In the genomic region with DNA sequence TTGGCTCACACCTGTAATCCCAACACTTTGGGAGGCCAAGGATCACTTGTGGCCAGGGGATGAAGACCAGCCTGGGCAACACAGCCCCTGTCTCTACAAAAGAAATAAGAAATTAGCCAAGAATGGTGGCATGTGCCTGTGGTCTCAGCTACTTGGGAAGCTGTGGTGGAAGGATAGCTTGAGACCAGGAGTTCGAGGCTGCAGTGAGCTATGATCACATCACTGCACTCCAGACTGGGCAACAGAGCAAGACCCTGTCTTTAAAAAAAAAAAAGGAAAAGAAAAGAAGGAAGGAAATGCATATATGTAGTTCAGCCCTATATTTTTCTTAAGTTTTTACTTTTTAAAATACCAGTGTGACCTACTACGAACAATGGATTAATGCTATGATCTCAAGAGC, we compare ENCODE assay signal across 34 cellular contexts. TPM values are rescaled to one million over a fixed set of nuclear protein-coding genes. Genes with fewer than 3 reads are reported as not detected.
"Had no signal": no experiment of that assay in that cellular context is flagged by ENCODE, and none has a peak within 500 bp of the region (broad histone marks: within the 10 kb centered on the region; RNA-seq: fewer than 3 reads in every experiment).

No MANE protein-coding gene starts in this region.

- H3K27ac ChIP-seq: Peyer's patch, WERI-Rb-1 had no signal

- H3K27ac Mint-ChIP-seq: activated CD4-positive, alpha-beta T cell treated with anti-CD3 and anti-CD28 coated beads, Interleukin-2, amount 10 ng/mL, durations not matched to agents 24 days and 14 days; activated CD8-positive, alpha-beta T cell treated with anti-CD3 and anti-CD28 coated beads for 36 hours; activated naive CD4-positive, alpha-beta T cell treated with anti-CD3 and anti-CD28 coated beads, Interleukin-2, amount 10 ng/mL, durations not matched to agents 7 days and 5 days; activated naive CD8-positive, alpha-beta T cell; activated naive CD8-positive, alpha-beta T cell treated with anti-CD3 and anti-CD28 coated beads, Interleukin-2, amount 50 U/mL, for 24 hours; activated T-cell treated with anti-CD3 and anti-CD28 coated beads, Interleukin-2, amount 50 U/mL, for 24 hours; brain had no signal

- DNase-seq: activated CD4-positive, alpha-beta T cell treated with anti-CD3 and anti-CD28 coated beads, Interleukin-2, amount 10 ng/mL, durations not matched to agents 24 days and 14 days; activated CD4-positive, alpha-beta T cell treated with anti-CD3 and anti-CD28 coated beads, Interleukin-2, amount 50 U/mL, for 4 hours; activated CD8-positive, alpha-beta T cell treated with anti-CD3 and anti-CD28 coated beads for 36 hours; activated effector memory CD4-positive, alpha-beta T cell treated with Interleukin-2 at 50 U/mL for 16 hours; activated naive CD4-positive, alpha-beta T cell treated with anti-CD3 and anti-CD28 coated beads, Interleukin-2, amount 10 ng/mL, durations not matched to agents 7 days and 5 days; activated naive CD8-positive, alpha-beta T cell treated with anti-CD3 and anti-CD28 coated beads, Interleukin-2, amount 50 U/mL, for 24 hours; activated T-cell treated with anti-CD3 and anti-CD28 coated beads, Interleukin-2, amount 50 U/mL, for 24 hours; anterior cingulate cortex; caudate nucleus; cerebellar nuclear complex; Kasumi-1; MG63; NCI-H1048; NCI-H1105 treated with DMSO at 0.1 percent for 48 hours; NCI-H1436; NCI-H1694; NCI-H1930; NCI-H2081 treated with DMSO at 0.1 percent for 48 hours; NCI-H345; NCI-H524 treated with DMSO at 0.1 percent for 48 hours; Peyer's patch; RPMI8226; SIG-M5; T1000; WERI-Rb-1 had no signal

- H3K36me3 Mint-ChIP-seq: activated naive CD4-positive, alpha-beta T cell treated with anti-CD3 and anti-CD28 coated beads, Interleukin-2, amount 10 ng/mL, durations not matched to agents 7 days and 5 days; activated naive CD8-positive, alpha-beta T cell had no signal

- H3K4me3 ChIP-seq: MG63, Peyer's patch had no signal

- H3K9me3 ChIP-seq: MG63, Peyer's patch had no signal

- H3K27me3 Mint-ChIP-seq: activated CD8-positive, alpha-beta T cell treated with anti-CD3 and anti-CD28 coated beads for 36 hours; activated naive CD4-positive, alpha-beta T cell treated with anti-CD3 and anti-CD28 coated beads, Interleukin-2, amount 10 ng/mL, durations not matched to agents 7 days and 5 days; activated naive CD8-positive, alpha-beta T cell; activated naive CD8-positive, alpha-beta T cell treated with anti-CD3 and anti-CD28 coated beads, Interleukin-2, amount 50 U/mL, for 24 hours; activated T-cell treated with anti-CD3 and anti-CD28 coated beads, Interleukin-2, amount 50 U/mL, for 24 hours; brain had no signal

- H3K4me1 Mint-ChIP-seq: activated CD4-positive, alpha-beta T cell treated with anti-CD3 and anti-CD28 coated beads, Interleukin-2, amount 10 ng/mL, durations not matched to agents 24 days and 14 days; activated naive CD4-positive, alpha-beta T cell treated with anti-CD3 and anti-CD28 coated beads, Interleukin-2, amount 10 ng/mL, durations not matched to agents 7 days and 5 days; activated naive CD8-positive, alpha-beta T cell treated with anti-CD3 and anti-CD28 coated beads, Interleukin-2, amount 50 U/mL, for 24 hours had no signal

- H3K4me3 Mint-ChIP-seq: activated CD4-positive, alpha-beta T cell treated with anti-CD3 and anti-CD28 coated beads, Interleukin-2, amount 10 ng/mL, durations not matched to agents 24 days and 14 days; activated CD8-positive, alpha-beta T cell treated with anti-CD3 and anti-CD28 coated beads for 36 hours; activated naive CD4-positive, alpha-beta T cell treated with anti-CD3 and anti-CD28 coated beads, Interleukin-2, amount 10 ng/mL, durations not matched to agents 7 days and 5 days; activated naive CD8-positive, alpha-beta T cell; activated naive CD8-positive, alpha-beta T cell treated with anti-CD3 and anti-CD28 coated beads, Interleukin-2, amount 50 U/mL, for 24 hours; activated T-cell treated with anti-CD3 and anti-CD28 coated beads, Interleukin-2, amount 50 U/mL, for 24 hours; brain had no signal

- ATAC-seq: activated CD8-positive, alpha-beta T cell treated with anti-CD3 and anti-CD28 coated beads for 36 hours; activated naive CD8-positive, alpha-beta T cell treated with anti-CD3 and anti-CD28 coated beads, Interleukin-2, amount 50 U/mL, for 24 hours; Right ventricle myocardium inferior had no signal

- H3K9me3 Mint-ChIP-seq: activated CD4-positive, alpha-beta T cell treated with anti-CD3 and anti-CD28 coated beads, Interleukin-2, amount 10 ng/mL, durations not matched to agents 24 days and 14 days; activated CD8-positive, alpha-beta T cell treated with anti-CD3 and anti-CD28 coated beads for 36 hours; activated naive CD4-positive, alpha-beta T cell treated with anti-CD3 and anti-CD28 coated beads, Interleukin-2, amount 10 ng/mL, durations not matched to agents 7 days and 5 days; activated naive CD8-positive, alpha-beta T cell treated with anti-CD3 and anti-CD28 coated beads, Interleukin-2, amount 50 U/mL, for 24 hours; activated T-cell treated with anti-CD3 and anti-CD28 coated beads, Interleukin-2, amount 50 U/mL, for 24 hours had no signal

- H3K27me3 ChIP-seq: MG63, Peyer's patch had no signal

- H3K36me3 ChIP-seq: MG63, Peyer's patch had no signal

RNA-seq across cellular contexts. Expression of a gene that starts 15.1 kb away (rescaled TPM):
- total RNA-seq: activated CD4-positive, alpha-beta T cell treated with anti-CD3 and anti-CD28 coated beads, Interleukin-2, amount 10 ng/mL, durations not matched to agents 24 days and 14 days; activated CD8-positive, alpha-beta memory T cell treated with anti-CD3 and anti-CD28 coated beads for 36 hours; activated CD8-positive, alpha-beta T cell treated with anti-CD3 and anti-CD28 coated beads for 36 hours; bronchial epithelial cell; NCI-H460; Peyer's patch; Right ventricle myocardium inferior; SK-MEL-5; T-helper 1 cell treated with Interleukin-12 subunit alpha and Interleukin-12 subunit beta and Interleukin-4 antibody, amounts not matched to agents 30 ng/mL and 1 ng/mL, for 36 hours; T-helper 2 cell treated with Interferon-gamma antibody and Interleukin-4, amounts not matched to agents 100 ng/mL and 5 ng/mL, for 36 hours had no signal

RNA-seq across cellular contexts. Expression of a gene that starts 33.4 kb away (rescaled TPM):
- total RNA-seq: activated CD4-positive, alpha-beta T cell treated with anti-CD3 and anti-CD28 coated beads, Interleukin-2, amount 10 ng/mL, durations not matched to agents 24 days and 14 days; activated CD8-positive, alpha-beta memory T cell treated with anti-CD3 and anti-CD28 coated beads for 36 hours; activated CD8-positive, alpha-beta T cell treated with anti-CD3 and anti-CD28 coated beads for 36 hours; T-helper 1 cell treated with Interleukin-12 subunit alpha and Interleukin-12 subunit beta and Interleukin-4 antibody, amounts not matched to agents 30 ng/mL and 1 ng/mL, for 36 hours; T-helper 2 cell treated with Interferon-gamma antibody and Interleukin-4, amounts not matched to agents 100 ng/mL and 5 ng/mL, for 36 hours had no signal
